Comparison of ENCODE assay signal across 8 cellular contexts in genomic region chr5:150000990-150001659, GRCh38. TPM values are rescaled to one million over a fixed set of nuclear protein-coding genes. Genes with fewer than 3 reads are reported as not detected.
DNase-seq lines count a peak whose midpoint lies in the region; ATAC-seq, FAIRE-seq and TF ChIP-seq lines count a peak whose summit lies in the region.

No MANE protein-coding gene starts in this region.

- ATAC-seq in HG03064 (IDR thresholded peaks at IDR 0.05; ENCODE audit: low read depth, unreplicated experiment), result peak; percentile 2

- WGBS in small intestine, 3 donors, result 0 to 1% (median 1%) methylated on average over 42 to 44 of the region's 44 CpGs

- H3K4me3 ChIP-seq in iPS-18a (ENCODE audit: low read length) (peak overlapping the region; percentile 76), small intestine (ENCODE audit: low read depth in 1 of 2, low read length in 2 of 2) (peak overlapping the region; percentile 94 to 100)

- H3K27ac ChIP-seq in iPS-18a (ENCODE audit: low read length) (peak overlapping the region; percentile 70), small intestine (ENCODE audit: low read depth in 1 of 2, low read length in 1 of 2) (peak overlapping the region; percentile 92 to 98)

- no peaks in the 10 kb centered on the region for H3K9me3 ChIP-seq in iPS-18a (ENCODE audit: control insufficient read depth, low read depth, low read length)
- H3K9me3 ChIP-seq in small intestine (ENCODE audit: control insufficient read depth, low read depth), result no peaks in the 10 kb centered on the region

- no peak for FAIRE-seq in small intestine (lab: Jason Lieb, UNC)

- H3K4me1 ChIP-seq in iPS-18a (ENCODE audit: control insufficient read depth, low read depth, low read length) (peaks cover 11% of the 10 kb centered on the region), small intestine (ENCODE audit: control insufficient read depth in 2 of 2, insufficient read depth in 1 of 2, low read depth in 1 of 2, low read length in 1 of 2) (peaks cover 3 to 11% of the 10 kb centered on the region in 2 donors)

- H3K36me3 ChIP-seq in iPS-18a (ENCODE audit: control insufficient read depth, low read depth, low read length) (peaks cover 11% of the 10 kb centered on the region), small intestine (ENCODE audit: control insufficient read depth in 2 of 2, insufficient read depth in 2 of 2, low read length in 2 of 2) (peaks cover 3 to 4% of the 10 kb centered on the region in 2 donors)

- DNase-seq in GM10266 (ENCODE audit: extremely low spot score), result peak; percentile 28
- peak; percentile 20 for DNase-seq in SKM-1 treated with dmso at 0.1 percent for 144 hours (lab: John Stamatoyannopoulos, UW; ENCODE audit: unreplicated experiment)
- peak; percentile 71 for DNase-seq in astrocyte of the hippocampus (ENCODE audit: low read depth, low spot score)
- peak; percentile 46 for DNase-seq in small intestine
- no peak for DNase-seq in mesenteric fat pad (ENCODE audit: low spot score)
- no peak for DNase-seq in cerebellar nuclear complex (lab: John Stamatoyannopoulos, UW)

- TF ChIP-seq CTCF in GM10266 (IDR thresholded peaks at IDR 0.05; ENCODE audit: control insufficient read depth, insufficient read depth, low read depth, missing control alignments), result no peak

- H3K9ac ChIP-seq in iPS-18a (ENCODE audit: low read length), result peak overlapping the region; percentile 90

- H3K27me3 ChIP-seq in iPS-18a (ENCODE audit: control insufficient read depth, insufficient read depth, low read length) (no peaks in the 10 kb centered on the region), small intestine (ENCODE audit: control insufficient read depth in 2 of 2, insufficient read depth in 2 of 2, low read length in 2 of 2) (no peaks in the 10 kb centered on the region)

RNA-seq across cellular contexts. Expression of gene HMGXB3, which starts 0.6 kb away (rescaled TPM):
- polyA plus RNA-seq in small intestine, result 10 to 100 TPM in 2 of 3 donors, 1 to 10 TPM in 1; 8.1 to 15.2 (median 11.6) TPM
- total RNA-seq in mesenteric fat pad, result 30.6 TPM

RNA-seq across cellular contexts. Expression of gene TIGD6, which starts 0.7 kb away (rescaled TPM):
- 1 to 10 TPM; 1.6 to 3.4 (median 2.7) TPM for polyA plus RNA-seq in small intestine
- total RNA-seq in mesenteric fat pad, result 4.7 TPM

RNA-seq across cellular contexts. Expression of gene SLC26A2, which starts 40.6 kb away (rescaled TPM):
- polyA plus RNA-seq in small intestine, result 1 to 10 TPM; 2.7 to 5.6 (median 5.3) TPM
- total RNA-seq in mesenteric fat pad, result 13.1 TPM

RNA-seq across cellular contexts. Expression of gene PDE6A, which starts 56.5 kb away (rescaled TPM):
- polyA plus RNA-seq in small intestine, result under 1 TPM in 1 of 3 donors, not detected in 2; 0.03 TPM
- not detected for total RNA-seq in mesenteric fat pad

Comparison
In these comparisons a context has a peak if more than half of its experiments do, and no peak if none do; other contexts are left out.
1. DNase-seq: peak in GM10266 (single experiment), SKM-1 treated with dmso at 0.1 percent for 144 hours (single experiment), astrocyte of the hippocampus (single experiment) and small intestine (single experiment); none in mesenteric fat pad (single experiment) and cerebellar nuclear complex (0 of 2).